ENCODE assay signal across 8 cellular contexts in genomic region chr16:1707193-1707790, GRCh38. TPM values are rescaled to one million over a fixed set of nuclear protein-coding genes. Genes with fewer than 3 reads are reported as not detected.
DNase-seq lines count a peak whose midpoint lies in the region; ATAC-seq and TF ChIP-seq lines count a peak whose summit lies in the region.

No MANE protein-coding gene starts in this region.

- intact Hi-C loops in activated CD4-positive, alpha-beta memory T cell treated with anti-CD3 and anti-CD28 coated beads for 36 hours (cut with micrococcal nuclease) = loop anchor here (2.0 kb wide), 1 partner anchor 64 kb away; the partner anchor contains the start of gene NME3

- no peaks in the 10 kb centered on the region for H3K27me3 Mint-ChIP-seq in activated CD4-positive, alpha-beta memory T cell treated with anti-CD3 and anti-CD28 coated beads for 36 hours

- TF ChIP-seq CTCF in fibroblast of pulmonary artery (IDR thresholded peaks at IDR 0.05; ENCODE audit: low read length, missing control alignments) = no peak

- ATAC-seq in GM19324 (IDR thresholded peaks at IDR 0.05; ENCODE audit: low FRiP score, unreplicated experiment) (no peak), GM19351 (IDR thresholded peaks at IDR 0.05; ENCODE audit: unreplicated experiment) (no peak)

- H3K4me3 Mint-ChIP-seq in activated CD4-positive, alpha-beta memory T cell treated with anti-CD3 and anti-CD28 coated beads for 36 hours = peak overlapping the region; percentile 86

- no peaks in the 10 kb centered on the region for H3K36me3 Mint-ChIP-seq in activated CD4-positive, alpha-beta memory T cell treated with anti-CD3 and anti-CD28 coated beads for 36 hours

- POLR2A ChIA-PET in activated CD4-positive, alpha-beta memory T cell treated with anti-CD3 and anti-CD28 coated beads for 36 hours (lab: Charles Lee) = interaction anchor here (0.9 to 2.0 kb wide), 3 partner anchors 16 to 258 kb away, joined by 3 to 4 read pairs (median 3); partner anchors contain the start of genes RPS2 and TELO2

- DNase-seq in activated CD8-positive, alpha-beta memory T cell treated with anti-CD3 and anti-CD28 coated beads for 24 hours = peak; percentile 63
- DNase-seq in activated CD8-positive, alpha-beta memory T cell treated with anti-CD3 and anti-CD28 coated beads, Interleukin-2, amount 50 U/mL, for 4 hours = no peak
- peak; percentile 36 for DNase-seq in activated CD4-positive, alpha-beta memory T cell treated with anti-CD3 and anti-CD28 coated beads for 36 hours
- peak; percentile 37 for DNase-seq in fibroblast of pulmonary artery (ENCODE audit: low read depth)
- DNase-seq in occipital lobe (lab: John Stamatoyannopoulos, UW) = peak; percentile 58
- DNase-seq in RPMI8226 = no peak

- H3K27ac Mint-ChIP-seq in activated CD4-positive, alpha-beta memory T cell treated with anti-CD3 and anti-CD28 coated beads for 36 hours = peak overlapping the region; percentile 70

- CTCF ChIA-PET in activated CD4-positive, alpha-beta memory T cell treated with anti-CD3 and anti-CD28 coated beads for 36 hours (lab: Charles Lee) = interaction anchor here (0.9 to 2.2 kb wide), 3 partner anchors 15 to 75 kb away, joined by 3 to 13 read pairs (median 10); partner anchors contain the start of genes EME2, MRPS34, NME3 and NUBP2

- peaks cover 33% of the 10 kb centered on the region for H3K4me1 Mint-ChIP-seq in activated CD4-positive, alpha-beta memory T cell treated with anti-CD3 and anti-CD28 coated beads for 36 hours (ENCODE audit: low read depth)

- H3K4me3 ChIP-seq in fibroblast of pulmonary artery (replicated peaks; ENCODE audit: low read depth, low read length) = peak overlapping the region; percentile 90

- H3K9me3 Mint-ChIP-seq in activated CD4-positive, alpha-beta memory T cell treated with anti-CD3 and anti-CD28 coated beads for 36 hours = no peaks in the 10 kb centered on the region

RNA-seq across cellular contexts. Expression of gene MAPK8IP3, which starts 1.3 kb away (rescaled TPM):
- 10 to 100 TPM; 51.7 to 56.8 TPM for total RNA-seq in activated CD4-positive, alpha-beta memory T cell treated with anti-CD3 and anti-CD28 coated beads for 36 hours
- 84.5 TPM for total RNA-seq in occipital lobe

RNA-seq across cellular contexts. Expression of gene JPT2, which starts 29.2 kb away (rescaled TPM):
- 10 to 100 TPM; 62.1 to 65.9 TPM for total RNA-seq in activated CD4-positive, alpha-beta memory T cell treated with anti-CD3 and anti-CD28 coated beads for 36 hours
- total RNA-seq in occipital lobe = 28.5 TPM

Comparison
In these comparisons a context has a peak if more than half of its experiments do, and no peak if none do; other contexts are left out.
1. DNase-seq: peak in activated CD8-positive, alpha-beta memory T cell treated with anti-CD3 and anti-CD28 coated beads for 24 hours (single experiment), activated CD4-positive, alpha-beta memory T cell treated with anti-CD3 and anti-CD28 coated beads for 36 hours (single experiment), fibroblast of pulmonary artery (single experiment) and occipital lobe (single experiment); none in activated CD8-positive, alpha-beta memory T cell treated with anti-CD3 and anti-CD28 coated beads, Interleukin-2, amount 50 U/mL, for 4 hours (single experiment) and RPMI8226 (single experiment).